ENCODE assay signal across 20 cellular contexts in the genomic region with DNA sequence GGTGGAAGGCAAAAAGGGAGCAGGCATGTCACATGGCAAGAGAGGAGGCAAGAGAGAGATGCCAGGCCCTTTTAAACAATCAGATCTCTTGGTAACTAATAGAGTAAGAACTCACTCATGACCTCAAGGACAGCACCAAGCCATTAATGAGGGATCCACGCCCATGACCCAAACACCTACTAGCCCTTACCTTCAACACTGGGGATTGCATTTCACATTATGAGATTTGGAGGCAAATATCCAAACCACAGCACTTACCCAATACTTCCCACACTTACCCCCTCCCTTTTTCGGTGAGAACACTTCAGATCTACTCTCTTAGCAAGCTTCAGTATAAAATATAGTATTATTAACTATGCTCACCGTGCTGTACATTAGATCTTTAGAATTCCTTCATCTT.
"Had no signal": no experiment of that assay in that cellular context is flagged by ENCODE, and none has a peak within 500 bp of the region (broad histone marks: within the 10 kb centered on the region; RNA-seq: fewer than 3 reads in every experiment).

No MANE protein-coding gene starts in this region.

- H3K4me1 ChIP-seq: gastrocnemius medialis, prostate gland, thyroid gland had no signal

- DNase-seq: activated CD4-positive, alpha-beta T cell treated with anti-CD3 and anti-CD28 coated beads, Interleukin-2, amount 10 ng/mL, durations not matched to agents 24 days and 14 days; activated CD8-positive, alpha-beta T cell treated with anti-CD3 and anti-CD28 coated beads for 36 hours; activated naive CD4-positive, alpha-beta T cell treated with anti-CD3 and anti-CD28 coated beads for 36 hours; activated naive CD8-positive, alpha-beta T cell treated with anti-CD3 and anti-CD28 coated beads, Interleukin-2, amount 50 U/mL, for 24 hours; activated T-cell treated with anti-CD3 and anti-CD28 coated beads, Interleukin-2, amount 50 U/mL, for 24 hours; anterior cingulate cortex; gastrocnemius medialis; head of caudate nucleus; kidney glomerular epithelial cell; left ventricle myocardium superior; mesenchymal stem cell; mucosa of descending colon; naive B cell; right cardiac atrium; stimulated activated CD4-positive, alpha-beta T cell treated with anti-CD3 and anti-CD28 coated beads, Interleukin-2, amount 100 ng/mL, for 24 hours; stimulated activated naive CD4-positive, alpha-beta T cell treated with Interleukin-2 at 50 U/mL for 16 hours; T1000; thyroid gland had no signal

- H3K9me3 ChIP-seq: gastrocnemius medialis, mucosa of descending colon, prostate gland, thyroid gland had no signal

- H3K4me3 ChIP-seq: coronary artery, gastrocnemius medialis, mucosa of descending colon, prostate gland, thyroid gland had no signal

- H3K27ac ChIP-seq: coronary artery, gastrocnemius medialis, prostate gland, thyroid gland had no signal

- H3K36me3 ChIP-seq: gastrocnemius medialis, prostate gland, thyroid gland had no signal

- H3K27me3 ChIP-seq: gastrocnemius medialis, thyroid gland had no signal
